26 cellular contexts compared by ENCODE assay signal in genomic region chr11:117610901-117611300, GRCh38.
DNase-seq lines count a peak whose midpoint lies in the region; ATAC-seq lines count a peak whose summit lies in the region.
"Had no signal": no experiment of that assay in that cellular context is flagged by ENCODE, and none has a peak within 500 bp of the region (broad histone marks: within the 10 kb centered on the region; RNA-seq: fewer than 3 reads in every experiment).

No MANE protein-coding gene starts in this region.

- peaks cover 0 to 17% of the 10 kb centered on the region in 2 donors for H3K27me3 Mint-ChIP-seq in stimulated activated naive B cell treated with anti-CD40 and anti-IgM and Interleukin-4, amounts not matched to agents 10 μg/mL and 1 μg/mL and 100 μg/mL, for 72 hours

- H3K36me3 Mint-ChIP-seq in stimulated activated naive B cell treated with anti-CD40 and anti-IgM and Interleukin-4, amounts not matched to agents 10 μg/mL and 1 μg/mL and 100 μg/mL, for 72 hours = peaks cover 0 to 4% of the 10 kb centered on the region in 2 donors
- H3K36me3 Mint-ChIP-seq: mesothelial cell of epicardium; naive thymus-derived CD4-positive, alpha-beta T cell had no signal

- DNase-seq in A172 (ENCODE audit: low spot score) (peak; percentile 15), EL (peak; percentile 18), NCI-H345 treated with DMSO at 0.1 percent for 48 hours (lab: John Stamatoyannopoulos, UW; ENCODE audit: unreplicated experiment) (peak; percentile 54), NCI-H1694 (lab: John Stamatoyannopoulos, UW) (no peak)
- DNase-seq in stimulated activated naive B cell treated with anti-CD40 and anti-IgM and Interleukin-4, amounts not matched to agents 10 μg/mL and 1 μg/mL and 100 μg/mL, for 72 hours = no peak
- DNase-seq: activated CD4-positive, alpha-beta T cell treated with anti-CD3 and anti-CD28 coated beads for 4 hours; activated naive CD4-positive, alpha-beta T cell treated with anti-CD3 and anti-CD28 coated beads for 36 hours; activated T-cell treated with anti-CD3 and anti-CD28 coated beads, Interleukin-2, amount 50 U/mL, for 24 hours; C1 segment of cervical spinal cord; HFFc6; KG1; left ventricle myocardium superior; naive thymus-derived CD4-positive, alpha-beta T cell; NCI-H1694 treated with DMSO at 0.1 percent for 48 hours; NCI-H2227 treated with DMSO at 0.1 percent for 48 hours; spleen; stimulated activated CD4-positive, alpha-beta T cell treated with anti-CD3 and anti-CD28 coated beads, Interleukin-4, amount 100 ng/mL, for 1 hour; stimulated activated naive CD4-positive, alpha-beta T cell; uterus had no signal

- no peak for ATAC-seq in stimulated activated naive B cell treated with anti-CD40 and anti-IgM and Interleukin-4, amounts not matched to agents 10 μg/mL and 1 μg/mL and 100 μg/mL, for 72 hours (replicated peaks)
- ATAC-seq in GM18520 (IDR thresholded peaks at IDR 0.05; ENCODE audit: unreplicated experiment) (no peak), HG02885 (IDR thresholded peaks at IDR 0.05; ENCODE audit: poor library complexity, unreplicated experiment) (no peak)
- ATAC-seq: left ventricle myocardium superior; naive thymus-derived CD4-positive, alpha-beta T cell had no signal

- peaks cover 23 to 32% of the 10 kb centered on the region in 2 donors for H3K4me1 Mint-ChIP-seq in stimulated activated naive B cell treated with anti-CD40 and anti-IgM and Interleukin-4, amounts not matched to agents 10 μg/mL and 1 μg/mL and 100 μg/mL, for 72 hours
- H3K4me1 Mint-ChIP-seq: mesothelial cell of epicardium had no signal

- H3K27ac ChIP-seq in cingulate gyrus (ENCODE audit: low read depth, low read length) = peak overlapping the region; percentile 24
- H3K27ac ChIP-seq: breast epithelium, spleen, thoracic aorta, uterus had no signal

- H3K4me3 Mint-ChIP-seq in stimulated activated naive B cell treated with anti-CD40 and anti-IgM and Interleukin-4, amounts not matched to agents 10 μg/mL and 1 μg/mL and 100 μg/mL, for 72 hours = no peak overlapping the region
- H3K4me3 Mint-ChIP-seq: activated naive CD4-positive, alpha-beta T cell treated with anti-CD3 and anti-CD28 coated beads for 36 hours; activated T-cell treated with anti-CD3 and anti-CD28 coated beads, Interleukin-2, amount 50 U/mL, for 24 hours; endodermal cell; HFFc6; mesothelial cell of epicardium had no signal

- H3K27ac Mint-ChIP-seq in stimulated activated naive B cell treated with anti-CD40 and anti-IgM and Interleukin-4, amounts not matched to agents 10 μg/mL and 1 μg/mL and 100 μg/mL, for 72 hours = no peak overlapping the region
- H3K27ac Mint-ChIP-seq: activated naive CD4-positive, alpha-beta T cell treated with anti-CD3 and anti-CD28 coated beads for 36 hours; activated T-cell treated with anti-CD3 and anti-CD28 coated beads, Interleukin-2, amount 50 U/mL, for 24 hours; endodermal cell; HFFc6; mesothelial cell of epicardium; naive thymus-derived CD4-positive, alpha-beta T cell had no signal

- H3K9me3 Mint-ChIP-seq in stimulated activated naive B cell treated with anti-CD40 and anti-IgM and Interleukin-4, amounts not matched to agents 10 μg/mL and 1 μg/mL and 100 μg/mL, for 72 hours = no peaks in the 10 kb centered on the region
- H3K9me3 Mint-ChIP-seq: activated naive CD4-positive, alpha-beta T cell treated with anti-CD3 and anti-CD28 coated beads for 36 hours; activated T-cell treated with anti-CD3 and anti-CD28 coated beads, Interleukin-2, amount 50 U/mL, for 24 hours; endodermal cell; HFFc6; mesothelial cell of epicardium had no signal

Comparison
In these comparisons a context has a peak if more than half of its experiments do, and no peak if none do; other contexts are left out.
1. DNase-seq: peak in A172 (single experiment), EL (single experiment) and NCI-H345 treated with DMSO at 0.1 percent for 48 hours (single experiment); none in stimulated activated naive B cell treated with anti-CD40 and anti-IgM and Interleukin-4, amounts not matched to agents 10 μg/mL and 1 μg/mL and 100 μg/mL, for 72 hours (single experiment) and NCI-H1694 (single experiment).